Comparison of ENCODE assay signal across 1 cellular context in genomic region chr3:188106006-188106405, GRCh38.
TF ChIP-seq lines count a peak whose summit lies in the region.

No MANE protein-coding gene starts in this region.

TF ChIP-seq in HepG2, 621 proteins besides CTCF, POLR2A, EP300 and RAD21 (continued from another document and continues in another):
- TF ChIP-seq ARID3A (IDR thresholded peaks at IDR 0.05; ENCODE audit: low read depth, low read length) = peak; percentile 31; the same call in 1 of the 2 replicates
- TF ChIP-seq ZBTB25 (CRISPR knock-in tag; IDR thresholded peaks at IDR 0.05) = no peak
- TF ChIP-seq SRSF1 (optimal IDR thresholded peaks at IDR 0.05; ENCODE audit: low read depth, low read length) = no peak
- TF ChIP-seq, protein P1, sequence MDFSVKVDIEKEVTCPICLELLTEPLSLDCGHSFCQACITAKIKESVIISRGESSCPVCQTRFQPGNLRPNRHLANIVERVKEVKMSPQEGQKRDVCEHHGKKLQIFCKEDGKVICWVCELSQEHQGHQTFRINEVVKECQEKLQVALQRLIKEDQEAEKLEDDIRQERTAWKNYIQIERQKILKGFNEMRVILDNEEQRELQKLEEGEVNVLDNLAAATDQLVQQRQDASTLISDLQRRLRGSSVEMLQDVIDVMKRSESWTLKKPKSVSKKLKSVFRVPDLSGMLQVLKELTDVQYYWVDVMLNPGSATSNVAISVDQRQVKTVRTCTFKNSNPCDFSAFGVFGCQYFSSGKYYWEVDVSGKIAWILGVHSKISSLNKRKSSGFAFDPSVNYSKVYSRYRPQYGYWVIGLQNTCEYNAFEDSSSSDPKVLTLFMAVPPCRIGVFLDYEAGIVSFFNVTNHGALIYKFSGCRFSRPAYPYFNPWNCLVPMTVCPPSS (IDR thresholded peaks at IDR 0.05) = no peak
- TF ChIP-seq NCOA2 (CRISPR knock-in tag; IDR thresholded peaks at IDR 0.05) = 0 out of 2 replicates have a peak, but pooled peaks have one; percentile 28
- TF ChIP-seq HNF4G (IDR thresholded peaks at IDR 0.05; ENCODE audit: borderline replicate concordance, low read depth, low read length) = peak; percentile 44; the same call in 1 of the 2 replicates
- TF ChIP-seq HNF4G (CRISPR knock-in tag; IDR thresholded peaks at IDR 0.05; ENCODE audit: borderline replicate concordance, low read depth) = no peak
- TF ChIP-seq ZNF746 (CRISPR knock-in tag; IDR thresholded peaks at IDR 0.05) = no peak
- TF ChIP-seq, protein P2, sequence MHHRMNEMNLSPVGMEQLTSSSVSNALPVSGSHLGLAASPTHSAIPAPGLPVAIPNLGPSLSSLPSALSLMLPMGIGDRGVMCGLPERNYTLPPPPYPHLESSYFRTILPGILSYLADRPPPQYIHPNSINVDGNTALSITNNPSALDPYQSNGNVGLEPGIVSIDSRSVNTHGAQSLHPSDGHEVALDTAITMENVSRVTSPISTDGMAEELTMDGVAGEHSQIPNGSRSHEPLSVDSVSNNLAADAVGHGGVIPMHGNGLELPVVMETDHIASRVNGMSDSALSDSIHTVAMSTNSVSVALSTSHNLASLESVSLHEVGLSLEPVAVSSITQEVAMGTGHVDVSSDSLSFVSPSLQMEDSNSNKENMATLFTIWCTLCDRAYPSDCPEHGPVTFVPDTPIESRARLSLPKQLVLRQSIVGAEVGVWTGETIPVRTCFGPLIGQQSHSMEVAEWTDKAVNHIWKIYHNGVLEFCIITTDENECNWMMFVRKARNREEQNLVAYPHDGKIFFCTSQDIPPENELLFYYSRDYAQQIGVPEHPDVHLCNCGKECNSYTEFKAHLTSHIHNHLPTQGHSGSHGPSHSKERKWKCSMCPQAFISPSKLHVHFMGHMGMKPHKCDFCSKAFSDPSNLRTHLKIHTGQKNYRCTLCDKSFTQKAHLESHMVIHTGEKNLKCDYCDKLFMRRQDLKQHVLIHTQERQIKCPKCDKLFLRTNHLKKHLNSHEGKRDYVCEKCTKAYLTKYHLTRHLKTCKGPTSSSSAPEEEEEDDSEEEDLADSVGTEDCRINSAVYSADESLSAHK (CRISPR knock-in tag; IDR thresholded peaks at IDR 0.05; ENCODE audit: borderline replicate concordance) = no peak
- no peak for TF ChIP-seq ZNF12 (CRISPR knock-in tag; IDR thresholded peaks at IDR 0.05)
- 0 out of 2 replicates have a peak, but pooled peaks have one; percentile 10 for TF ChIP-seq NCOR1 (IDR thresholded peaks at IDR 0.05; ENCODE audit: borderline replicate concordance, low read length)
- TF ChIP-seq ZNF570 (CRISPR knock-in tag; IDR thresholded peaks at IDR 0.05; ENCODE audit: borderline replicate concordance) = no peak
- TF ChIP-seq MIER2 (CRISPR knock-in tag; IDR thresholded peaks at IDR 0.05) = 0 out of 2 replicates have a peak, but pooled peaks have one; percentile 42
- TF ChIP-seq AGO1 (IDR thresholded peaks at IDR 0.05; ENCODE audit: low read depth, low read length, poor library complexity, severe bottlenecking) = no peak
- no peak for TF ChIP-seq ZNF333 (CRISPR knock-in tag; IDR thresholded peaks at IDR 0.05; ENCODE audit: borderline replicate concordance)
- TF ChIP-seq ZNF513 (CRISPR knock-in tag; conservative IDR thresholded peaks at IDR 0.05) = no peak
- TF ChIP-seq, protein P3, sequence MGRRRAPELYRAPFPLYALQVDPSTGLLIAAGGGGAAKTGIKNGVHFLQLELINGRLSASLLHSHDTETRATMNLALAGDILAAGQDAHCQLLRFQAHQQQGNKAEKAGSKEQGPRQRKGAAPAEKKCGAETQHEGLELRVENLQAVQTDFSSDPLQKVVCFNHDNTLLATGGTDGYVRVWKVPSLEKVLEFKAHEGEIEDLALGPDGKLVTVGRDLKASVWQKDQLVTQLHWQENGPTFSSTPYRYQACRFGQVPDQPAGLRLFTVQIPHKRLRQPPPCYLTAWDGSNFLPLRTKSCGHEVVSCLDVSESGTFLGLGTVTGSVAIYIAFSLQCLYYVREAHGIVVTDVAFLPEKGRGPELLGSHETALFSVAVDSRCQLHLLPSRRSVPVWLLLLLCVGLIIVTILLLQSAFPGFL (CRISPR knock-in tag; IDR thresholded peaks at IDR 0.05) = no peak
- TF ChIP-seq, protein P4, sequence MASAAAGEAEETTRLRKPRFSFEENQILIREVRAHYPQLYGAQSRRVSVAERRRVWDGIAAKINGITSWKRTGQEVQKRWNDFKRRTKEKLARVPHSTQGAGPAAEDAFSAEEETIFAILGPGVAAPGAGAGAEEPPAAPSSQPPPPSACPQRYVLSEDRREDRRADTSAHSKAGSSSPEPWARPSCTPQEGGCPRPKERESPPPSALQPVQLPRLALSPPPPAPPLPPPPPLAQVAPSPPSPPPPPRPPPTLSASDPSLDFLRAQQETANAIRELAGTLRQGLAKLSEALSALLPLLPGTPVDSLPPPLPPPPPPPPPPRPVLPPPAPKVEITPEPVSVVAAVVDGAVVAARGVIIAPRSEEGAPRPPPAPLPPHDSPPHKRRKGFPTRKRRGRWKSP (CRISPR knock-in tag; IDR thresholded peaks at IDR 0.05) = no peak
- TF ChIP-seq ZNF883 (CRISPR knock-in tag; IDR thresholded peaks at IDR 0.05; ENCODE audit: not compliant biosample characterization) = no peak
- TF ChIP-seq ZNF609 (CRISPR knock-in tag; IDR thresholded peaks at IDR 0.05; ENCODE audit: borderline replicate concordance) = no peak
- TF ChIP-seq ZNF10 (CRISPR knock-in tag; IDR thresholded peaks at IDR 0.05; ENCODE audit: borderline replicate concordance, low read depth) = no peak
- no peak for TF ChIP-seq ZBTB8A (CRISPR knock-in tag; IDR thresholded peaks at IDR 0.05; ENCODE audit: borderline replicate concordance, low read depth)
- TF ChIP-seq, protein P5, sequence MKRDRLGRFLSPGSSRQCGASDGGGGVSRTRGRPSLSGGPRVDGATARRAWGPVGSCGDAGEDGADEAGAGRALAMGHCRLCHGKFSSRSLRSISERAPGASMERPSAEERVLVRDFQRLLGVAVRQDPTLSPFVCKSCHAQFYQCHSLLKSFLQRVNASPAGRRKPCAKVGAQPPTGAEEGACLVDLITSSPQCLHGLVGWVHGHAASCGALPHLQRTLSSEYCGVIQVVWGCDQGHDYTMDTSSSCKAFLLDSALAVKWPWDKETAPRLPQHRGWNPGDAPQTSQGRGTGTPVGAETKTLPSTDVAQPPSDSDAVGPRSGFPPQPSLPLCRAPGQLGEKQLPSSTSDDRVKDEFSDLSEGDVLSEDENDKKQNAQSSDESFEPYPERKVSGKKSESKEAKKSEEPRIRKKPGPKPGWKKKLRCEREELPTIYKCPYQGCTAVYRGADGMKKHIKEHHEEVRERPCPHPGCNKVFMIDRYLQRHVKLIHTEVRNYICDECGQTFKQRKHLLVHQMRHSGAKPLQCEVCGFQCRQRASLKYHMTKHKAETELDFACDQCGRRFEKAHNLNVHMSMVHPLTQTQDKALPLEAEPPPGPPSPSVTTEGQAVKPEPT (CRISPR knock-in tag; IDR thresholded peaks at IDR 0.05; ENCODE audit: low read depth) = no peak
- no peak for TF ChIP-seq AFF4 (CRISPR knock-in tag; IDR thresholded peaks at IDR 0.05)
- TF ChIP-seq, protein P6, sequence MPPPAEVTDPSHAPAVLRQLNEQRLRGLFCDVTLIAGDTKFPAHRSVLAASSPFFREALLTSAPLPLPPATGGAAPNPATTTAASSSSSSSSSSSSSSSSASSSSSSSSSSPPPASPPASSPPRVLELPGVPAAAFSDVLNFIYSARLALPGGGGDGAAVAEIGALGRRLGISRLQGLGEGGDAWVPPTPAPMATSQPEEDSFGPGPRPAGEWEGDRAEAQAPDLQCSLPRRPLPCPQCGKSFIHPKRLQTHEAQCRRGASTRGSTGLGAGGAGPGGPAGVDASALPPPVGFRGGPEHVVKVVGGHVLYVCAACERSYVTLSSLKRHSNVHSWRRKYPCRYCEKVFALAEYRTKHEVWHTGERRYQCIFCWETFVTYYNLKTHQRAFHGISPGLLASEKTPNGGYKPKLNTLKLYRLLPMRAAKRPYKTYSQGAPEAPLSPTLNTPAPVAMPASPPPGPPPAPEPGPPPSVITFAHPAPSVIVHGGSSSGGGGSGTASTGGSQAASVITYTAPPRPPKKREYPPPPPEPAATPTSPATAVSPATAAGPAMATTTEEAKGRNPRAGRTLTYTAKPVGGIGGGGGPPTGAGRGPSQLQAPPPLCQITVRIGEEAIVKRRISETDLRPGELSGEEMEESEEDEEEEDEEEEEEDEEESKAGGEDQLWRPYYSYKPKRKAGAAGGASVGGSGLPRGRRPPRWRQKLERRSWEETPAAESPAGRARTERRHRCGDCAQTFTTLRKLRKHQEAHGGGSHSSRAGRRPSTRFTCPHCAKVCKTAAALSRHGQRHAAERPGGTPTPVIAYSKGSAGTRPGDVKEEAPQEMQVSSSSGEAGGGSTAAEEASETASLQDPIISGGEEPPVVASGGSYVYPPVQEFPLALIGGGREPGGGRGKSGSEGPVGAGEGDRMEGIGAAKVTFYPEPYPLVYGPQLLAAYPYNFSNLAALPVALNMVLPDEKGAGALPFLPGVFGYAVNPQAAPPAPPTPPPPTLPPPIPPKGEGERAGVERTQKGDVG (CRISPR knock-in tag; IDR thresholded peaks at IDR 0.05; ENCODE audit: borderline replicate concordance) = no peak
